18 cellular contexts compared by ENCODE assay signal in genomic region chr11:61717286-61718033, GRCh38. TPM values are rescaled to one million over a fixed set of nuclear protein-coding genes. Genes with fewer than 3 reads are reported as not detected.
DNase-seq lines count a peak whose midpoint lies in the region; ATAC-seq and TF ChIP-seq lines count a peak whose summit lies in the region.
"Had no signal": no experiment of that assay in that cellular context is flagged by ENCODE, and none has a peak within 500 bp of the region (broad histone marks: within the 10 kb centered on the region; RNA-seq: fewer than 3 reads in every experiment).

No MANE protein-coding gene starts in this region.

- H4K20me1 ChIP-seq in H9 (ENCODE audit: control insufficient read depth, insufficient read depth, insufficient read length) = no peaks in the 10 kb centered on the region

- H3T11ph ChIP-seq in H9 (ENCODE audit: low read length) = no peak overlapping the region

- H3K27ac ChIP-seq in H9 (ENCODE audit: insufficient read length, low read depth, low read length) (no peak overlapping the region), cingulate gyrus (ENCODE audit: low read depth, low read length) (peak overlapping the region; percentile 72)
- H3K27ac ChIP-seq: neutrophil, VCaP had no signal

- no CpG with 5 or more reads among the region's 19 CpGs for WGBS in H9 (ENCODE audit: extremely low coverage, insufficient read length, low lambda C conversion rate)

- H3K27me3 Mint-ChIP-seq in H9 (ENCODE audit: low read depth) (no peaks in the 10 kb centered on the region), mesothelial cell of epicardium (ENCODE audit: low read depth) (no peaks in the 10 kb centered on the region)

- H4K8ac ChIP-seq in H9 (replicated peaks; ENCODE audit: insufficient read length, low read depth, low read length) = no peak overlapping the region

- H3K27ac Mint-ChIP-seq in H9 = peak overlapping the region; percentile 54 to 77 (median 72); a peak in 5 of 7 replicates
- peak overlapping the region; percentile 94 for H3K27ac Mint-ChIP-seq in mesothelial cell of epicardium
- peak overlapping the region; percentile 61 for H3K27ac Mint-ChIP-seq in stimulated activated effector memory CD8-positive, alpha-beta T cell treated with anti-CD3 and anti-CD28 coated beads, Interleukin-12 subunit alpha, Interleukin-12 subunit beta, amount 100 ng/mL, for 72 hours
- H3K27ac Mint-ChIP-seq: activated CD4-positive, alpha-beta memory T cell treated with anti-CD3 and anti-CD28 coated beads, Interleukin-2, amount 10 ng/mL, durations not matched to agents 7 days and 5 days; activated T-cell treated with anti-CD3 and anti-CD28 coated beads, Interleukin-2, amount 50 U/mL, for 72 hours had no signal

- H3K9me3 ChIP-seq in H9 (ENCODE audit: control insufficient read depth, low read depth, low read length) = no peaks in the 10 kb centered on the region
- H3K9me3 ChIP-seq: BE2C, gastrocnemius medialis, neutrophil had no signal

- H2BK20ac ChIP-seq in H9 (ENCODE audit: low read depth, low read length, poor library complexity, severe bottlenecking) = no peak overlapping the region

- peaks cover 5% of the 10 kb centered on the region; the same call in 1 of the 2 replicates for H3K4me1 ChIP-seq in H9 (ENCODE audit: insufficient read depth, low read length)
- H3K4me1 ChIP-seq: BE2C had no signal

- H4K5ac ChIP-seq in H9 (ENCODE audit: insufficient read length, low read depth, low read length) = no peak overlapping the region

- DNase-seq in H9 = no peak
- no peak for DNase-seq in mesothelial cell of epicardium (ENCODE audit: low spot score in 2 of 2, unreplicated experiment in 2 of 2)
- DNase-seq in stimulated activated effector memory CD8-positive, alpha-beta T cell treated with anti-CD3 and anti-CD28 coated beads, Interleukin-12 subunit alpha, Interleukin-12 subunit beta, amount 100 ng/mL, for 72 hours (ENCODE audit: low spot score in 2 of 2) = no peak
- DNase-seq in germinal center (ENCODE audit: low spot score) = no peak
- no peak for DNase-seq in NCI-H187 (lab: John Stamatoyannopoulos, UW)
- DNase-seq: activated CD4-positive, alpha-beta memory T cell treated with anti-CD3 and anti-CD28 coated beads, Interleukin-2, amount 10 ng/mL, durations not matched to agents 7 days and 5 days; activated T-cell treated with anti-CD3 and anti-CD28 coated beads, Interleukin-2, amount 50 U/mL, for 72 hours; BE2C; central memory CD4-positive, alpha-beta T cell; DMS 273 treated with DMSO at 0.1 percent for 48 hours; gastrocnemius medialis; NCI-H526 treated with DMSO at 0.1 percent for 48 hours; stimulated activated CD4-positive, alpha-beta T cell treated with anti-CD3 and anti-CD28 coated beads, Interleukin-4, amount 100 ng/mL, for 1 hour had no signal

- H2AFZ ChIP-seq in H9 (ENCODE audit: low read length) = no peak overlapping the region

- no peak overlapping the region for H4K91ac ChIP-seq in H9 (ENCODE audit: insufficient read length, low read depth, low read length)

- no peak overlapping the region for H3K56ac ChIP-seq in H9 (ENCODE audit: insufficient read length, low read depth, low read length)

- H2BK120ac ChIP-seq in H9 (ENCODE audit: low read depth, low read length, poor library complexity, severe bottlenecking) = no peak overlapping the region

- H3K18ac ChIP-seq in H9 (ENCODE audit: insufficient read length, low read depth, low read length) = no peak overlapping the region

- ATAC-seq in stimulated activated effector memory CD8-positive, alpha-beta T cell treated with anti-CD3 and anti-CD28 coated beads, Interleukin-12 subunit alpha, Interleukin-12 subunit beta, amount 100 ng/mL, for 72 hours = no peak
- ATAC-seq in HG03469 (IDR thresholded peaks at IDR 0.05; ENCODE audit: unreplicated experiment) (no peak), GM18858 (IDR thresholded peaks at IDR 0.05; ENCODE audit: unreplicated experiment) (no peak)
- ATAC-seq: activated T-cell treated with anti-CD3 and anti-CD28 coated beads, Interleukin-2, amount 50 U/mL, for 72 hours; gastrocnemius medialis had no signal

- H3K9ac ChIP-seq in H9 (ENCODE audit: extremely low read depth, insufficient read length, low read length) = no peak overlapping the region

- peaks cover 0 to 7% (median 4%) of the 10 kb centered on the region in 3 experiments; a peak in 2 of 7 replicates for H3K36me3 Mint-ChIP-seq in H9 (ENCODE audit: insufficient read depth in 1 of 3, low read depth in 3 of 3)
- no peaks in the 10 kb centered on the region for H3K36me3 Mint-ChIP-seq in mesothelial cell of epicardium
- no peaks in the 10 kb centered on the region for H3K36me3 Mint-ChIP-seq in stimulated activated effector memory CD8-positive, alpha-beta T cell treated with anti-CD3 and anti-CD28 coated beads, Interleukin-12 subunit alpha, Interleukin-12 subunit beta, amount 100 ng/mL, for 72 hours

- no peaks in the 10 kb centered on the region for H3K27me3 ChIP-seq in H9 (ENCODE audit: insufficient read depth, low read length)
- H3K27me3 ChIP-seq: BE2C, gastrocnemius medialis, neutrophil had no signal

- H3K9me3 Mint-ChIP-seq in H9 (no peaks in the 10 kb centered on the region), mesothelial cell of epicardium (no peaks in the 10 kb centered on the region)
- no peaks in the 10 kb centered on the region for H3K9me3 Mint-ChIP-seq in stimulated activated effector memory CD8-positive, alpha-beta T cell treated with anti-CD3 and anti-CD28 coated beads, Interleukin-12 subunit alpha, Interleukin-12 subunit beta, amount 100 ng/mL, for 72 hours
- H3K9me3 Mint-ChIP-seq: activated CD4-positive, alpha-beta memory T cell treated with anti-CD3 and anti-CD28 coated beads, Interleukin-2, amount 10 ng/mL, durations not matched to agents 7 days and 5 days; activated T-cell treated with anti-CD3 and anti-CD28 coated beads, Interleukin-2, amount 50 U/mL, for 72 hours had no signal

- no peak overlapping the region for H3K23ac ChIP-seq in H9 (ENCODE audit: insufficient read length, low read depth, low read length)

- no peaks in the 10 kb centered on the region; the same call in 1 of the 2 replicates for H3K79me2 ChIP-seq in H9 (ENCODE audit: insufficient read depth, low read length)

- no peak overlapping the region for H2BK15ac ChIP-seq in H9 (ENCODE audit: low read depth, low read length)

- peaks cover 46 to 55% of the 10 kb centered on the region in 2 experiments for H3K4me1 Mint-ChIP-seq in H9
- peaks cover 12% of the 10 kb centered on the region for H3K4me1 Mint-ChIP-seq in mesothelial cell of epicardium
- H3K4me1 Mint-ChIP-seq in stimulated activated effector memory CD8-positive, alpha-beta T cell treated with anti-CD3 and anti-CD28 coated beads, Interleukin-12 subunit alpha, Interleukin-12 subunit beta, amount 100 ng/mL, for 72 hours = no peaks in the 10 kb centered on the region
- H3K4me1 Mint-ChIP-seq: activated CD4-positive, alpha-beta memory T cell treated with anti-CD3 and anti-CD28 coated beads, Interleukin-2, amount 10 ng/mL, durations not matched to agents 7 days and 5 days had no signal

- H3K14ac ChIP-seq in H9 (ENCODE audit: insufficient read depth, low read length) = no peak overlapping the region

- no peak overlapping the region for H2AK5ac ChIP-seq in H9 (ENCODE audit: insufficient read length, low read length)

- no peak overlapping the region for H3K4ac ChIP-seq in H9 (ENCODE audit: low read depth, low read length)

- H3K23me2 ChIP-seq in H9 (ENCODE audit: insufficient read length, low read depth, low read length, poor library complexity, severe bottlenecking) = peaks cover 4% of the 10 kb centered on the region

- H3K79me1 ChIP-seq in H9 (ENCODE audit: insufficient read depth, low read depth, low read length, poor library complexity, severe bottlenecking) = no peaks in the 10 kb centered on the region

- no peak overlapping the region for H2BK12ac ChIP-seq in H9 (ENCODE audit: insufficient read length, low read depth, low read length)

- no peak for TF ChIP-seq CTCF in H9 (conservative IDR thresholded peaks at IDR 0.05)
- TF ChIP-seq CTCF in mesothelial cell of epicardium (IDR thresholded peaks at IDR 0.05; ENCODE audit: unreplicated experiment) = no peak

- no peak overlapping the region for H2BK5ac ChIP-seq in H9 (ENCODE audit: insufficient read length, low read length)

- H3K4me3 Mint-ChIP-seq in H9 (peak overlapping the region; percentile 21 to 80), mesothelial cell of epicardium (peak overlapping the region; percentile 84)
- H3K4me3 Mint-ChIP-seq in stimulated activated effector memory CD8-positive, alpha-beta T cell treated with anti-CD3 and anti-CD28 coated beads, Interleukin-12 subunit alpha, Interleukin-12 subunit beta, amount 100 ng/mL, for 72 hours = no peak overlapping the region
- H3K4me3 Mint-ChIP-seq: activated CD4-positive, alpha-beta memory T cell treated with anti-CD3 and anti-CD28 coated beads, Interleukin-2, amount 10 ng/mL, durations not matched to agents 7 days and 5 days; activated T-cell treated with anti-CD3 and anti-CD28 coated beads, Interleukin-2, amount 50 U/mL, for 72 hours had no signal

- no peak overlapping the region for H3K4me2 ChIP-seq in H9 (ENCODE audit: insufficient read depth, insufficient read length, low read length)

RNA-seq across cellular contexts. Expression of gene MYRF, which starts 35.0 kb away (rescaled TPM):
- total RNA-seq in H9 (2021) (12.9 and 13.9 TPM in 2 replicates), mesothelial cell of epicardium (401 to 436 TPM (median 428 TPM) in 3 replicates)

RNA-seq across cellular contexts. Expression of gene DAGLA, which starts 37.3 kb away (rescaled TPM):
- 4.3 and 4.5 TPM in 2 replicates for total RNA-seq in H9 (2021)
- total RNA-seq in mesothelial cell of epicardium = 7.1 to 8.1 TPM (median 8.1 TPM) in 3 replicates

Comparison
In these comparisons a context has a peak if more than half of its experiments do, and no peak if none do; other contexts are left out.
1. RNA of gene MYRF, which starts 35.0 kb away (total RNA-seq): 401 to 436 TPM in mesothelial cell of epicardium; 12.9 to 13.9 TPM in H9; every median in the first group is over 10 times any median in the second.
2. Peak in every context shown above with its lines, with median percentiles within 50 percentile points of each other: H3K27ac Mint-ChIP-seq.